ENCODE assay signal across 16 cellular contexts in genomic region chr5:112692472-112692871, GRCh38.
"Had no signal": no experiment of that assay in that cellular context is flagged by ENCODE, and none has a peak within 500 bp of the region (broad histone marks: within the 10 kb centered on the region; RNA-seq: fewer than 3 reads in every experiment).

No MANE protein-coding gene starts in this region.

- H3K27me3 ChIP-seq: sigmoid colon, spleen, tibial artery had no signal

- H3K4me1 ChIP-seq: left ventricle myocardium inferior, spleen, tibial artery had no signal

- DNase-seq: activated CD4-positive, alpha-beta T cell treated with anti-CD3 and anti-CD28 coated beads, Interleukin-2, amount 50 U/mL, for 48 hours; activated CD4-positive, CD25-positive, alpha-beta regulatory T cell treated with anti-CD3 and anti-CD28 coated beads, Interleukin-2, amount 50 U/mL, for 72 hours; activated naive CD4-positive, alpha-beta T cell treated with Interleukin-2 at 50 U/mL for 16 hours; aorta; effector CD8-positive, alpha-beta T cell; foreskin fibroblast; glutamatergic neuron; kidney; left ventricle myocardium inferior; naive thymus-derived CD8-positive, alpha-beta T cell; sigmoid colon; spleen; stimulated activated CD4-positive, alpha-beta T cell treated with anti-CD3 and anti-CD28 coated beads, Interleukin-2, amount 100 ng/mL, for 24 hours; tibial artery had no signal

- ATAC-seq: naive thymus-derived CD8-positive, alpha-beta T cell had no signal

- H3K4me3 ChIP-seq: left ventricle myocardium inferior, sigmoid colon, spleen, tibial artery had no signal

- H3K9ac ChIP-seq: parathyroid adenoma had no signal

- H3K9me3 ChIP-seq: left ventricle myocardium inferior, neutrophil, sigmoid colon, spleen, tibial artery had no signal

- H2AFZ ChIP-seq: parathyroid adenoma had no signal

- H3K27ac ChIP-seq: left ventricle myocardium inferior, neutrophil, parathyroid adenoma, sigmoid colon, spleen, tibial artery had no signal

- H3K36me3 ChIP-seq: left ventricle myocardium inferior, neutrophil, sigmoid colon, spleen, tibial artery had no signal

- H3K79me2 ChIP-seq: parathyroid adenoma had no signal
